In genomic region chr10:131093795-131094366, GRCh38 we compare ENCODE assay signal across 1 cellular context.
TF ChIP-seq lines count a peak whose summit lies in the region.

No MANE protein-coding gene starts in this region.

TF ChIP-seq in HCT116, 20 proteins besides CTCF, POLR2A, EP300 and RAD21:
- TF ChIP-seq SIN3A (IDR thresholded peaks at IDR 0.05; ENCODE audit: low read depth) (no peak), JUND (IDR thresholded peaks at IDR 0.05) (no peak), SRF (IDR thresholded peaks at IDR 0.05; ENCODE audit: low read depth) (no peak), ZBTB33 (IDR thresholded peaks at IDR 0.05; ENCODE audit: extremely low read depth, insufficient replicate concordance, low read length) (no peak), ZNF274 (IDR thresholded peaks at IDR 0.05; ENCODE audit: low read depth, low read length) (no peak), CBX3 (IDR thresholded peaks at IDR 0.05; ENCODE audit: low read depth) (no peak), CEBPB (IDR thresholded peaks at IDR 0.05; ENCODE audit: low read depth) (no peak), FOSL1 (IDR thresholded peaks at IDR 0.05; ENCODE audit: low read depth) (no peak), ELF1 (IDR thresholded peaks at IDR 0.05; ENCODE audit: borderline replicate concordance, low read depth) (no peak), ZFX (IDR thresholded peaks at IDR 0.05) (no peak), YY1 (IDR thresholded peaks at IDR 0.05; ENCODE audit: extremely low read depth, insufficient replicate concordance, low read depth, low read length) (no peak), REST (IDR thresholded peaks at IDR 0.05; ENCODE audit: low read depth) (no peak), MAX (IDR thresholded peaks at IDR 0.05) (no peak), SP1 (IDR thresholded peaks at IDR 0.05; ENCODE audit: low read depth) (no peak)
